23 cellular contexts compared by ENCODE assay signal in genomic region chr17:13409455-13409854, GRCh38.
"Had no signal": no experiment of that assay in that cellular context is flagged by ENCODE, and none has a peak within 500 bp of the region (broad histone marks: within the 10 kb centered on the region; RNA-seq: fewer than 3 reads in every experiment).

No MANE protein-coding gene starts in this region.

- H3K4me3 ChIP-seq: SJCRH30 had no signal

- H3K27ac ChIP-seq: HL-60, SJCRH30 had no signal

- DNase-seq: KBM-7, MV-4-11, NCI-H1048, NCI-H1105, NCI-H1417, NCI-H1436 treated with DMSO at 0.1 percent for 48 hours, NCI-H1694, NCI-H187 treated with DMSO at 0.1 percent for 48 hours, NCI-H2029 treated with DMSO at 0.1 percent for 48 hours, NCI-H2171 treated with DMSO at 0.1 percent for 48 hours, NCI-H345, NCI-H446 treated with DMSO at 0.1 percent for 48 hours, NCI-H524, NCI-H526 treated with DMSO at 0.1 percent for 48 hours, NCI-H748 treated with DMSO at 0.1 percent for 48 hours, PC-3, SHP77 treated with DMSO at 0.1 percent for 48 hours, SJCRH30, T-helper 1 cell had no signal

- ATAC-seq: Panc1, PC-3, Right ventricle myocardium inferior, SK-N-SH treated with all-trans-retinoic acid at 6 μM for 48 hours had no signal
